ENCODE assay signal across 10 cellular contexts in genomic region chr3:133931084-133931483, GRCh38. TPM values are rescaled to one million over a fixed set of nuclear protein-coding genes. Genes with fewer than 3 reads are reported as not detected.
DNase-seq lines count a peak whose midpoint lies in the region; ATAC-seq and TF ChIP-seq lines count a peak whose summit lies in the region.
"Had no signal": no experiment of that assay in that cellular context is flagged by ENCODE, and none has a peak within 500 bp of the region (broad histone marks: within the 10 kb centered on the region; RNA-seq: fewer than 3 reads in every experiment).

No MANE protein-coding gene starts in this region.

- H3K4me2 ChIP-seq in Loucy (ENCODE audit: low read depth, low read length, poor library complexity, severe bottlenecking) (no peak overlapping the region), neural cell (ENCODE audit: low read length) (no peak overlapping the region)
- H3K4me2 ChIP-seq: BLaER1 treated with 17β-estradiol and CSF1 and Interleukin-3, amounts not matched to agents 10 nM and 100 nM had no signal

- ATAC-seq in GM21723 (IDR thresholded peaks at IDR 0.05; ENCODE audit: unreplicated experiment): no peak

- H3K4me1 Mint-ChIP-seq in Calu3 (ENCODE audit: low read depth, unreplicated experiment): no peaks in the 10 kb centered on the region

- H3F3A ChIP-seq in Loucy (ENCODE audit: low read depth) (no peaks in the 10 kb centered on the region), neural cell (ENCODE audit: insufficient read depth, low read length, poor library complexity, severe bottlenecking) (no peaks in the 10 kb centered on the region)

- CTCF ChIA-PET in Calu3 (lab: Charles Lee): no interaction called here

- DNase-seq in Calu3 (peak; percentile 2), islet precursor cell (peak; percentile 27), cerebellum (ENCODE audit: low spot score) (no peak), GM19238 (ENCODE audit: insufficient read length, low spot score) (no peak)
- no peak for DNase-seq in stimulated activated CD4-positive, alpha-beta T cell treated with anti-CD3 and anti-CD28 coated beads, Interleukin-4, amount 100 ng/mL, for 24 hours
- DNase-seq: CD4-positive, alpha-beta T cell had no signal

- H2AFZ ChIP-seq in Loucy (ENCODE audit: low read length) (0 out of 2 replicates have a peak overlapping the region, but pooled peaks have one; percentile 50), neural cell (ENCODE audit: low read depth, low read length) (peak overlapping the region; percentile 17)

- no peak overlapping the region for H3K27ac ChIP-seq in neural cell (ENCODE audit: low read length)
- H3K27ac ChIP-seq: BLaER1 treated with 17β-estradiol and CSF1 and Interleukin-3, amounts not matched to agents 10 nM and 100 nM had no signal

- no peaks in the 10 kb centered on the region for H3K36me3 ChIP-seq in Loucy (ENCODE audit: insufficient read depth, low read length)
- no peaks in the 10 kb centered on the region for H3K36me3 ChIP-seq in neural cell (ENCODE audit: insufficient read depth, low read length)
- H3K36me3 ChIP-seq: BLaER1 treated with 17β-estradiol and CSF1 and Interleukin-3, amounts not matched to agents 10 nM and 100 nM had no signal

- peaks cover 99% of the 10 kb centered on the region for H3K27me3 Mint-ChIP-seq in Calu3 (ENCODE audit: unreplicated experiment)

- no peak overlapping the region for H3K4me3 Mint-ChIP-seq in Calu3 (ENCODE audit: low read depth, unreplicated experiment)
- H3K4me3 Mint-ChIP-seq: CD4-positive, alpha-beta T cell had no signal

- no peaks in the 10 kb centered on the region for H3K9me3 Mint-ChIP-seq in Calu3 (ENCODE audit: low read depth, unreplicated experiment)
- H3K9me3 Mint-ChIP-seq: CD4-positive, alpha-beta T cell had no signal

- H3K9me2 ChIP-seq in Loucy (replicated peaks; ENCODE audit: low read depth, low read length) (no peaks in the 10 kb centered on the region), neural cell (ENCODE audit: insufficient read depth, low read length) (no peaks in the 10 kb centered on the region)

- H3K9me3 ChIP-seq in Loucy (ENCODE audit: insufficient read depth, low read depth, low read length) (no peaks in the 10 kb centered on the region), neural cell (ENCODE audit: low read length) (no peaks in the 10 kb centered on the region)
- H3K9me3 ChIP-seq: BLaER1 treated with 17β-estradiol and CSF1 and Interleukin-3, amounts not matched to agents 10 nM and 100 nM had no signal

- no peak overlapping the region for H3K27ac Mint-ChIP-seq in Calu3 (ENCODE audit: unreplicated experiment)
- H3K27ac Mint-ChIP-seq: CD4-positive, alpha-beta T cell had no signal

- intact Hi-C loops in Calu3 (cut with micrococcal nuclease; ENCODE audit: unreplicated experiment): loop anchor here (2.0 to 5.0 kb wide), 5 partner anchors 34 to 366 kb away; no protein-coding TSS in a partner anchor

- H4K20me1 ChIP-seq in Loucy (ENCODE audit: insufficient read depth, low read length, poor library complexity, severe bottlenecking): no peaks in the 10 kb centered on the region
- no peaks in the 10 kb centered on the region for H4K20me1 ChIP-seq in neural cell (ENCODE audit: insufficient read depth)

- H3K79me2 ChIP-seq in Loucy (ENCODE audit: insufficient read depth, low read length) (no peaks in the 10 kb centered on the region), neural cell (replicated peaks; ENCODE audit: insufficient read depth, low read length) (no peaks in the 10 kb centered on the region)

- H3K4me3 ChIP-seq in Loucy (ENCODE audit: low read length, poor library complexity, severe bottlenecking): no peak overlapping the region
- H3K4me3 ChIP-seq in neural cell (ENCODE audit: low read length): no peak overlapping the region
- H3K4me3 ChIP-seq: BLaER1 treated with 17β-estradiol and CSF1 and Interleukin-3, amounts not matched to agents 10 nM and 100 nM had no signal

- TF ChIP-seq RAD21 in neural cell (conservative IDR thresholded peaks at IDR 0.05): no peak

- no peak for TF ChIP-seq EP300 in neural cell (conservative IDR thresholded peaks at IDR 0.05; ENCODE audit: poor library complexity, severe bottlenecking)

- no peak overlapping the region for H3K9ac ChIP-seq in Loucy (ENCODE audit: low read depth, low read length, poor library complexity, severe bottlenecking)
- no peak overlapping the region for H3K9ac ChIP-seq in neural cell (ENCODE audit: low read length)
- H3K9ac ChIP-seq: BLaER1 treated with 17β-estradiol and CSF1 and Interleukin-3, amounts not matched to agents 10 nM and 100 nM had no signal

- peaks cover 4% of the 10 kb centered on the region for H3K36me3 Mint-ChIP-seq in Calu3 (ENCODE audit: insufficient read depth, unreplicated experiment)

- H3K4me1 ChIP-seq in Loucy (ENCODE audit: insufficient read depth, low read length, poor library complexity, severe bottlenecking): peaks cover 10% of the 10 kb centered on the region

- no TSS peak for BruUV-seq in Calu3 (replicated peaks; lab: Mats Ljungman, UMichigan)

- TF ChIP-seq CTCF in Calu3 (IDR thresholded peaks at IDR 0.05; ENCODE audit: unreplicated experiment) (no peak), Loucy (conservative IDR thresholded peaks at IDR 0.05; ENCODE audit: low read length) (no peak), neural cell (IDR thresholded peaks at IDR 0.05; ENCODE audit: poor library complexity, severe bottlenecking) (no peak)

- H3K27me3 ChIP-seq in Loucy (ENCODE audit: insufficient read depth, low read length, poor library complexity, severe bottlenecking) (no peaks in the 10 kb centered on the region), neural cell (ENCODE audit: insufficient read depth, low read depth, low read length) (peaks cover 5% of the 10 kb centered on the region)

TF ChIP-seq in neural cell, 6 proteins besides CTCF, POLR2A, EP300 and RAD21:
- TF ChIP-seq POLR2AphosphoS5 (IDR thresholded peaks at IDR 0.05) (no peak), TAF1 (IDR thresholded peaks at IDR 0.05; ENCODE audit: low read depth) (no peak), EZH2 (IDR thresholded peaks at IDR 0.05; ENCODE audit: borderline replicate concordance, insufficient read depth, low read length, poor library complexity, severe bottlenecking) (no peak), REST (IDR thresholded peaks at IDR 0.05; ENCODE audit: borderline replicate concordance) (no peak), MXI1 (conservative IDR thresholded peaks at IDR 0.05; ENCODE audit: poor library complexity, severe bottlenecking) (no peak), SMC3 (conservative IDR thresholded peaks at IDR 0.05; ENCODE audit: poor library complexity) (no peak)

RNA-seq across cellular contexts. Expression of gene RAB6B, which starts 35.4 kb away (rescaled TPM):
- 0.85 and 4.7 TPM in 2 replicates for total RNA-seq in Calu3 (2022)
- 57.5 and 60.8 TPM in 2 replicates for polyA plus RNA-seq in neural cell
- 75.0 and 92.1 TPM in 2 replicates for polyA minus RNA-seq in neural cell
- total RNA-seq in cerebellum: 50.9 TPM
- total RNA-seq: CD4-positive, alpha-beta T cell had no signal

Comparison
In these comparisons a context has a peak if more than half of its experiments do, and no peak if none do; other contexts are left out.
1. DNase-seq: peak in Calu3 (single experiment) and islet precursor cell (single experiment); none in cerebellum (single experiment), GM19238 (single experiment) and stimulated activated CD4-positive, alpha-beta T cell treated with anti-CD3 and anti-CD28 coated beads, Interleukin-4, amount 100 ng/mL, for 24 hours (single experiment).